In genomic region chr19:55156202-55157063, GRCh38 we compare ENCODE assay signal across 10 cellular contexts. TPM values are rescaled to one million over a fixed set of nuclear protein-coding genes. Genes with fewer than 3 reads are reported as not detected.
DNase-seq lines count a peak whose midpoint lies in the region; ATAC-seq, FAIRE-seq and TF ChIP-seq lines count a peak whose summit lies in the region.
"Had no signal": no experiment of that assay in that cellular context is flagged by ENCODE, and none has a peak within 500 bp of the region (broad histone marks: within the 10 kb centered on the region; RNA-seq: fewer than 3 reads in every experiment).

No MANE protein-coding gene starts in this region.

- no peaks in the 10 kb centered on the region for H3K36me3 Mint-ChIP-seq in activated CD4-positive, alpha-beta memory T cell treated with anti-CD3 and anti-CD28 coated beads, Interleukin-2, amount 10 ng/mL, durations not matched to agents 7 days and 5 days (ENCODE audit: low read depth)

- H3K27me3 ChIP-seq in heart left ventricle, result peaks cover 0 to 31% (median 8%) of the 10 kb centered on the region in 9 donors
- peaks cover 0 to 10% of the 10 kb centered on the region in 2 donors for H3K27me3 ChIP-seq in small intestine (ENCODE audit: control insufficient read depth in 2 of 2, insufficient read depth in 2 of 2, low read length in 2 of 2)
- peaks cover 32% of the 10 kb centered on the region for H3K27me3 ChIP-seq in MM.1S (replicated peaks; ENCODE audit: insufficient read depth, low read length)

- H3K4me3 Mint-ChIP-seq in activated CD4-positive, alpha-beta memory T cell treated with anti-CD3 and anti-CD28 coated beads, Interleukin-2, amount 10 ng/mL, durations not matched to agents 7 days and 5 days, result no peak overlapping the region

- no peaks in the 10 kb centered on the region for H4K20me1 ChIP-seq in MM.1S (ENCODE audit: insufficient read depth, low read length)

- 4 to 10% (median 4%) methylated on average over 34 to 52 of the region's 52 CpGs for WGBS in heart left ventricle, 4 donors
- WGBS in small intestine, 3 donors, result 3 to 7% (median 6%) methylated on average over 35 to 52 of the region's 52 CpGs

- POLR2A ChIA-PET in activated CD4-positive, alpha-beta memory T cell treated with anti-CD3 and anti-CD28 coated beads, Interleukin-2, amount 10 ng/mL, durations not matched to agents 7 days and 5 days (lab: Charles Lee), result no interaction called here

- H3K9me2 ChIP-seq in MM.1S (replicated peaks; ENCODE audit: insufficient read depth, low read length), result no peaks in the 10 kb centered on the region

- peaks cover 21% of the 10 kb centered on the region for H3K4me1 Mint-ChIP-seq in activated CD4-positive, alpha-beta memory T cell treated with anti-CD3 and anti-CD28 coated beads, Interleukin-2, amount 10 ng/mL, durations not matched to agents 7 days and 5 days

- TF ChIP-seq CTCF in heart left ventricle (IDR thresholded peaks at IDR 0.05) (no peak), coronary artery (IDR thresholded peaks at IDR 0.05) (no peak), MM.1S (IDR thresholded peaks at IDR 0.05; ENCODE audit: low read length) (no peak)

- H3K4me1 ChIP-seq in heart left ventricle (peaks cover 0 to 66% (median 13%) of the 10 kb centered on the region in 12 donors), small intestine (ENCODE audit: control insufficient read depth in 2 of 2, insufficient read depth in 1 of 2, low read depth in 1 of 2, low read length in 1 of 2) (no peaks in the 10 kb centered on the region), MM.1S (ENCODE audit: low read length) (no peaks in the 10 kb centered on the region)

- peak in 1 of 2 donors; percentile 10 for TF ChIP-seq POLR2A in heart left ventricle (IDR thresholded peaks at IDR 0.05)

- ATAC-seq in heart left ventricle (peak; percentile 33 to 69 (median 56)), GM21737 (IDR thresholded peaks at IDR 0.05; ENCODE audit: unreplicated experiment) (no peak)

- H3K27ac ChIP-seq in heart left ventricle (peak overlapping the region; percentile 71 to 100 (median 94)), small intestine (ENCODE audit: low read depth in 1 of 2, low read length in 1 of 2) (no peak overlapping the region), coronary artery (no peak overlapping the region), MM.1S (ENCODE audit: low read length) (no peak overlapping the region)
- H3K27ac ChIP-seq: HL-60 had no signal

- H3K36me3 ChIP-seq in heart left ventricle (peaks cover 0 to 36% (median 18%) of the 10 kb centered on the region in 9 donors), small intestine (ENCODE audit: control insufficient read depth in 2 of 2, insufficient read depth in 2 of 2, low read length in 2 of 2) (no peaks in the 10 kb centered on the region), MM.1S (replicated peaks; ENCODE audit: insufficient read depth, low read length) (no peaks in the 10 kb centered on the region)

- H3K4me2 ChIP-seq in MM.1S (ENCODE audit: low read depth, low read length), result no peak overlapping the region

- no peak overlapping the region for H3K9ac ChIP-seq in MM.1S (ENCODE audit: low read length)

- H3F3A ChIP-seq in MM.1S (ENCODE audit: insufficient read depth, low read length), result no peaks in the 10 kb centered on the region

- peak overlapping the region; percentile 47 to 92 (median 66) for H3K4me3 ChIP-seq in heart left ventricle
- H3K4me3 ChIP-seq in small intestine (ENCODE audit: low read depth in 1 of 2, low read length in 2 of 2), result peak overlapping the region in 1 of 2 donors; percentile 8
- no peak overlapping the region for H3K4me3 ChIP-seq in coronary artery
- H3K4me3 ChIP-seq in MM.1S (ENCODE audit: low read length), result no peak overlapping the region

- DNase-seq in EL, result peak; percentile 46
- DNase-seq in NCI-H1417 (lab: John Stamatoyannopoulos, UW), result peak; percentile 74 to 96 (median 93)
- peak; percentile 39 for DNase-seq in activated CD4-positive, alpha-beta memory T cell treated with anti-CD3 and anti-CD28 coated beads, Interleukin-2, amount 10 ng/mL, durations not matched to agents 7 days and 5 days
- DNase-seq in heart left ventricle, result peak; percentile 70 to 91 (median 81)
- peak; percentile 53 for DNase-seq in small intestine
- no peak for DNase-seq in coronary artery (ENCODE audit: low spot score)
- no peak for DNase-seq in MM.1S

- peaks cover 23% of the 10 kb centered on the region for H3K27me3 Mint-ChIP-seq in activated CD4-positive, alpha-beta memory T cell treated with anti-CD3 and anti-CD28 coated beads, Interleukin-2, amount 10 ng/mL, durations not matched to agents 7 days and 5 days

- FAIRE-seq in small intestine (lab: Jason Lieb, UNC), result no peak
- FAIRE-seq: colon had no signal

- H3K9me3 ChIP-seq in heart left ventricle, result peaks cover 0 to 8% (median 0%) of the 10 kb centered on the region in 12 donors
- no peaks in the 10 kb centered on the region for H3K9me3 ChIP-seq in small intestine (ENCODE audit: control insufficient read depth, low read depth)
- H3K9me3 ChIP-seq in MM.1S (replicated peaks; ENCODE audit: insufficient read depth, low read length), result no peaks in the 10 kb centered on the region

- H3K9me3 Mint-ChIP-seq in activated CD4-positive, alpha-beta memory T cell treated with anti-CD3 and anti-CD28 coated beads, Interleukin-2, amount 10 ng/mL, durations not matched to agents 7 days and 5 days, result peaks cover 11% of the 10 kb centered on the region

- CTCF ChIA-PET in activated CD4-positive, alpha-beta memory T cell treated with anti-CD3 and anti-CD28 coated beads, Interleukin-2, amount 10 ng/mL, durations not matched to agents 7 days and 5 days (lab: Charles Lee), result no interaction called here

- H3K79me2 ChIP-seq in MM.1S (ENCODE audit: low read length), result no peaks in the 10 kb centered on the region

- intact Hi-C loops in heart left ventricle (cut with DNase I), result loop anchor here in 1 of 10 donors (5.0 kb wide), 1 partner anchor 39 kb away; the partner anchor contains the start of gene PPP1R12C

- H2AFZ ChIP-seq in MM.1S (ENCODE audit: low read length), result no peak overlapping the region

- H3K27ac Mint-ChIP-seq in activated CD4-positive, alpha-beta memory T cell treated with anti-CD3 and anti-CD28 coated beads, Interleukin-2, amount 10 ng/mL, durations not matched to agents 7 days and 5 days, result no peak overlapping the region

RNA-seq across cellular contexts. Expression of gene TNNI3, which starts 1.1 kb away (rescaled TPM):
- not detected for total RNA-seq in activated CD4-positive, alpha-beta memory T cell treated with anti-CD3 and anti-CD28 coated beads, Interleukin-2, amount 10 ng/mL, durations not matched to agents 7 days and 5 days
- over 10,000 TPM in 3 of 9 donors, 1,000 to 10,000 TPM in 6; 1,912 to 14,347 (median 9,662) TPM for total RNA-seq in heart left ventricle
- polyA plus RNA-seq in heart left ventricle (over 10,000 TPM in 1 of 2 donors, 1,000 to 10,000 TPM in 1; 3,704 to 34,502 TPM), small intestine (10 to 100 TPM in 1 of 3 donors, 1 to 10 TPM in 2; 1.3 to 39.7 (median 1.7) TPM)

RNA-seq across cellular contexts. Expression of gene TNNT1, which starts 7.4 kb away (rescaled TPM):
- total RNA-seq in activated CD4-positive, alpha-beta memory T cell treated with anti-CD3 and anti-CD28 coated beads, Interleukin-2, amount 10 ng/mL, durations not matched to agents 7 days and 5 days, result under 1 TPM; 0.38 to 0.68 TPM
- 100 to 1,000 TPM in 3 of 9 donors, 10 to 100 TPM in 6; 18.7 to 192 (median 58.6) TPM for total RNA-seq in heart left ventricle
- polyA plus RNA-seq in heart left ventricle (100 to 1,000 TPM in 1 of 2 donors, 10 to 100 TPM in 1; 23.8 to 264 TPM), small intestine (10 to 100 TPM in 1 of 3 donors, 1 to 10 TPM in 1, under 1 TPM in 1; 0.18 to 20.1 (median 9.2) TPM)

RNA-seq across cellular contexts. Expression of gene DNAAF3, which starts 10.0 kb away (rescaled TPM):
- total RNA-seq in activated CD4-positive, alpha-beta memory T cell treated with anti-CD3 and anti-CD28 coated beads, Interleukin-2, amount 10 ng/mL, durations not matched to agents 7 days and 5 days, result not detected
- total RNA-seq in heart left ventricle, result 1 to 10 TPM in 7 of 9 donors, under 1 TPM in 2; 0.56 to 5.7 (median 2.1) TPM
- polyA plus RNA-seq in heart left ventricle (1 to 10 TPM; 1.8 to 4.4 TPM), small intestine (under 1 TPM in 1 of 3 donors, not detected in 2; 0.64 TPM)

RNA-seq across cellular contexts. Expression of gene SYT5, which starts 23.7 kb away (rescaled TPM):
- not detected for total RNA-seq in activated CD4-positive, alpha-beta memory T cell treated with anti-CD3 and anti-CD28 coated beads, Interleukin-2, amount 10 ng/mL, durations not matched to agents 7 days and 5 days
- total RNA-seq in heart left ventricle, result under 1 TPM in 1 of 9 donors, not detected in 8; 0.15 TPM
- polyA plus RNA-seq in heart left ventricle (not detected), small intestine (1 to 10 TPM in 1 of 3 donors, under 1 TPM in 2; 0.22 to 4.7 (median 0.81) TPM)

RNA-seq across cellular contexts. Expression of gene PPP1R12C, which starts 39.0 kb away (rescaled TPM):
- 100 to 1,000 TPM; 132 to 134 TPM for total RNA-seq in activated CD4-positive, alpha-beta memory T cell treated with anti-CD3 and anti-CD28 coated beads, Interleukin-2, amount 10 ng/mL, durations not matched to agents 7 days and 5 days
- total RNA-seq in heart left ventricle, result 100 to 1,000 TPM; 116 to 324 (median 209) TPM
- polyA plus RNA-seq in heart left ventricle (100 to 1,000 TPM; 230 to 264 TPM), small intestine (100 to 1,000 TPM in 2 of 3 donors, 10 to 100 TPM in 1; 96.6 to 192 (median 166) TPM)

Comparison
In these comparisons a context has a peak if more than half of its experiments do, and no peak if none do; other contexts are left out.
1. DNase-seq: peak in EL (single experiment), NCI-H1417 (3 of 3), activated CD4-positive, alpha-beta memory T cell treated with anti-CD3 and anti-CD28 coated beads, Interleukin-2, amount 10 ng/mL, durations not matched to agents 7 days and 5 days (single experiment), heart left ventricle (5 of 5) and small intestine (single experiment); none in coronary artery (single experiment) and MM.1S (single experiment).
2. H3K27ac ChIP-seq: peak in heart left ventricle (12 of 12); none in small intestine (0 of 2), coronary artery (0 of 2) and MM.1S (single experiment).
3. H3K4me3 ChIP-seq: peak in heart left ventricle (12 of 12); none in coronary artery (single experiment) and MM.1S (single experiment).
4. RNA of gene TNNI3, which starts 1.1 kb away (total RNA-seq): 1,912 to 14,347 TPM in heart left ventricle; not detected in activated CD4-positive, alpha-beta memory T cell treated with anti-CD3 and anti-CD28 coated beads, Interleukin-2, amount 10 ng/mL, durations not matched to agents 7 days and 5 days; every median in the first group is over 1,000 times any median in the second.
5. RNA of gene TNNT1, which starts 7.4 kb away (total RNA-seq): 18.7 to 192 TPM in heart left ventricle; 0.38 to 0.68 TPM in activated CD4-positive, alpha-beta memory T cell treated with anti-CD3 and anti-CD28 coated beads, Interleukin-2, amount 10 ng/mL, durations not matched to agents 7 days and 5 days; every median in the first group is over 10 times any median in the second.